ENCODE assay signal across 1 cellular context in the genomic region with DNA sequence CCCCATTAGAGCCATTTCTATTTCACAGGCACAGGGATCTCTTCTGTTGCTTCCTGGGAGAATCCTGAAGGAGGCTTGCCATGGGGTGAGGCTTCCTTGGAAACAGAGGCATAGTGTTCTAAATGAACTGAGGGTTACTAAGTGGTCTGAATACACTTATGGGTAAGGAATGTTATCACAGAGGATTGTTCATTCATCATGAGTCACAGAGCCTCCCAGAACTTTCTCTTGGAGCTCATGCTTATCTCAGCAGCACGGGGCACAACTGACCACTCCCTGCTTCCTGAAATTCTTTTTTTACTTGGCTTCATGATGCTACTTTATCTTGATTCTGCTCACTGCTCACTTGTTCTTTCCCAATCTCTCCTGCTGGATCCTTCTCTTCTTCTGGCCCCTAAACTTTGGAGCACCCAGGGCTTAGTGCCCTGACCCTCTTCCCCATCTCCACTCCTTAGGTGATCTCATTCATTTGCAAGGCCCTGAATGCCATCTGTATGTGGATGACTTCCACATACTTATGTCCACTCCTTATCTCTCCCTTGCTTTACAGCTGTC.
TF ChIP-seq lines count a peak whose summit lies in the region.

No MANE protein-coding gene starts in this region.

TF ChIP-seq in K562, 482 proteins besides CTCF, POLR2A, EP300 and RAD21 (continued from another document and continues in another):
- no peak for TF ChIP-seq ELK3 (CRISPR knock-in tag; IDR thresholded peaks at IDR 0.05)
- TF ChIP-seq KLF16 (IDR thresholded peaks at IDR 0.05), result peak; percentile 6; the same call in 1 of the 2 replicates
- TF ChIP-seq HMBOX1 (IDR thresholded peaks at IDR 0.05), result peak; percentile 76
- TF ChIP-seq, protein P1, sequence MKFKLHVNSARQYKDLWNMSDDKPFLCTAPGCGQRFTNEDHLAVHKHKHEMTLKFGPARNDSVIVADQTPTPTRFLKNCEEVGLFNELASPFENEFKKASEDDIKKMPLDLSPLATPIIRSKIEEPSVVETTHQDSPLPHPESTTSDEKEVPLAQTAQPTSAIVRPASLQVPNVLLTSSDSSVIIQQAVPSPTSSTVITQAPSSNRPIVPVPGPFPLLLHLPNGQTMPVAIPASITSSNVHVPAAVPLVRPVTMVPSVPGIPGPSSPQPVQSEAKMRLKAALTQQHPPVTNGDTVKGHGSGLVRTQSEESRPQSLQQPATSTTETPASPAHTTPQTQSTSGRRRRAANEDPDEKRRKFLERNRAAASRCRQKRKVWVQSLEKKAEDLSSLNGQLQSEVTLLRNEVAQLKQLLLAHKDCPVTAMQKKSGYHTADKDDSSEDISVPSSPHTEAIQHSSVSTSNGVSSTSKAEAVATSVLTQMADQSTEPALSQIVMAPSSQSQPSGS (CRISPR knock-in tag; IDR thresholded peaks at IDR 0.05), result no peak
- no peak for TF ChIP-seq POLR2G (IDR thresholded peaks at IDR 0.05; ENCODE audit: low read depth, low read length)
- TF ChIP-seq KDM1A (IDR thresholded peaks at IDR 0.05), result peak; percentile 65 to 82
- no peak for TF ChIP-seq ZNF354B (CRISPR knock-in tag; IDR thresholded peaks at IDR 0.05)
- no peak for TF ChIP-seq TCF7 (IDR thresholded peaks at IDR 0.05; ENCODE audit: borderline replicate concordance)
- TF ChIP-seq NEUROD1 (IDR thresholded peaks at IDR 0.05; ENCODE audit: borderline replicate concordance, low read depth, low read length, partially characterized antibody), result peak; percentile 74
- 0 out of 2 replicates have a peak, but pooled peaks have one; percentile 44 for TF ChIP-seq MYC (IDR thresholded peaks at IDR 0.05; ENCODE audit: low read depth, low read length)
- no peak for TF ChIP-seq MYC (CRISPR knock-in tag; IDR thresholded peaks at IDR 0.05; ENCODE audit: borderline replicate concordance, low read depth)
- no peak for TF ChIP-seq MAZ (CRISPR knock-in tag; conservative IDR thresholded peaks at IDR 0.05 in 1 of 2, IDR thresholded peaks at IDR 0.05 in 1 of 2)
- TF ChIP-seq GABPB2 (CRISPR knock-in tag; conservative IDR thresholded peaks at IDR 0.05), result no peak
- no peak for TF ChIP-seq ZNF143 (CRISPR knock-in tag; IDR thresholded peaks at IDR 0.05)
- TF ChIP-seq MTA3 (IDR thresholded peaks at IDR 0.05; ENCODE audit: borderline replicate concordance), result peak; percentile 82; the same call in 1 of the 2 replicates
- TF ChIP-seq ZNF668 (CRISPR knock-in tag; IDR thresholded peaks at IDR 0.05), result no peak
- no peak for TF ChIP-seq PPARD (CRISPR knock-in tag; IDR thresholded peaks at IDR 0.05)
- no peak for TF ChIP-seq SIN3B (IDR thresholded peaks at IDR 0.05; ENCODE audit: low read depth)
- TF ChIP-seq C11orf30 (IDR thresholded peaks at IDR 0.05; ENCODE audit: low read depth), result no peak
- no peak for TF ChIP-seq TAF15 (IDR thresholded peaks at IDR 0.05; ENCODE audit: low read depth, low read length)
- no peak for TF ChIP-seq GTF2A2 (tag; IDR thresholded peaks at IDR 0.05)
- no peak for TF ChIP-seq RBM39 (optimal IDR thresholded peaks at IDR 0.05; ENCODE audit: low read depth, low read length)
- no peak for TF ChIP-seq KAT7 (CRISPR knock-in tag; IDR thresholded peaks at IDR 0.05; ENCODE audit: borderline replicate concordance)
- no peak for TF ChIP-seq ZBTB7A (IDR thresholded peaks at IDR 0.05; ENCODE audit: borderline replicate concordance, control insufficient read depth, low read depth, low read length)
- peak; percentile 21; the same call in 1 of the 2 replicates for TF ChIP-seq NFE2 (IDR thresholded peaks at IDR 0.05; ENCODE audit: low read depth)
- TF ChIP-seq FIP1L1 (IDR thresholded peaks at IDR 0.05; ENCODE audit: low read depth, low read length, poor library complexity, severe bottlenecking), result no peak
- 0 out of 2 replicates have a peak, but pooled peaks have one; percentile 17 for TF ChIP-seq RAD51 (IDR thresholded peaks at IDR 0.05; ENCODE audit: borderline replicate concordance, low read depth)
- no peak for TF ChIP-seq ZNF431 (CRISPR knock-in tag; IDR thresholded peaks at IDR 0.05)
- TF ChIP-seq ELF2 (CRISPR knock-in tag; IDR thresholded peaks at IDR 0.05), result no peak
- TF ChIP-seq BCOR (IDR thresholded peaks at IDR 0.05), result 0 out of 2 replicates have a peak, but pooled peaks have one; percentile 39
- no peak for TF ChIP-seq ZNF347 (CRISPR knock-in tag; IDR thresholded peaks at IDR 0.05; ENCODE audit: low read depth)
- peak; percentile 89 for TF ChIP-seq PKNOX1 (IDR thresholded peaks at IDR 0.05)
- no peak for TF ChIP-seq ZNF436 (CRISPR knock-in tag; IDR thresholded peaks at IDR 0.05)
- peak; percentile 71 for TF ChIP-seq CBFA2T2 (conservative IDR thresholded peaks at IDR 0.05)
- no peak for TF ChIP-seq HNRNPK (IDR thresholded peaks at IDR 0.05; ENCODE audit: low read depth, low read length, poor library complexity, severe bottlenecking)
- TF ChIP-seq SPI1 (IDR thresholded peaks at IDR 0.05; ENCODE audit: borderline replicate concordance, low read depth, low read length), result no peak
- peak; percentile 84 for TF ChIP-seq HDAC2 (IDR thresholded peaks at IDR 0.05)
- no peak for TF ChIP-seq ZNF79 (CRISPR knock-in tag; IDR thresholded peaks at IDR 0.05; ENCODE audit: low read depth)
- TF ChIP-seq CCNT2 (IDR thresholded peaks at IDR 0.05; ENCODE audit: borderline replicate concordance, extremely low read depth, insufficient read length, low read depth, low read length), result peak; percentile 58
- no peak for TF ChIP-seq PHF21A (IDR thresholded peaks at IDR 0.05; ENCODE audit: borderline replicate concordance, low read depth)
- 0 out of 2 replicates have a peak, but pooled peaks have one; percentile 26 for TF ChIP-seq PBX2 (CRISPR knock-in tag; IDR thresholded peaks at IDR 0.05; ENCODE audit: low read depth)
- peak; percentile 87 for TF ChIP-seq PBX2 (tag; conservative IDR thresholded peaks at IDR 0.05; ENCODE audit: low read depth)
- TF ChIP-seq SRSF9 (IDR thresholded peaks at IDR 0.05; ENCODE audit: borderline replicate concordance, low read depth, low read length), result no peak
- TF ChIP-seq ZNF695 (CRISPR knock-in tag; IDR thresholded peaks at IDR 0.05), result no peak
- no peak for TF ChIP-seq SMC3 (conservative IDR thresholded peaks at IDR 0.05; ENCODE audit: insufficient read depth, low read depth, low read length)
- TF ChIP-seq MXI1 (IDR thresholded peaks at IDR 0.05; ENCODE audit: low read depth, low read length), result no peak
- TF ChIP-seq, protein P2, sequence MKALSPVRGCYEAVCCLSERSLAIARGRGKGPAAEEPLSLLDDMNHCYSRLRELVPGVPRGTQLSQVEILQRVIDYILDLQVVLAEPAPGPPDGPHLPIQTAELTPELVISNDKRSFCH (CRISPR knock-in tag; IDR thresholded peaks at IDR 0.05), result no peak
- TF ChIP-seq, protein P2 (tag; IDR thresholded peaks at IDR 0.05), result no peak
- TF ChIP-seq, protein P3, sequence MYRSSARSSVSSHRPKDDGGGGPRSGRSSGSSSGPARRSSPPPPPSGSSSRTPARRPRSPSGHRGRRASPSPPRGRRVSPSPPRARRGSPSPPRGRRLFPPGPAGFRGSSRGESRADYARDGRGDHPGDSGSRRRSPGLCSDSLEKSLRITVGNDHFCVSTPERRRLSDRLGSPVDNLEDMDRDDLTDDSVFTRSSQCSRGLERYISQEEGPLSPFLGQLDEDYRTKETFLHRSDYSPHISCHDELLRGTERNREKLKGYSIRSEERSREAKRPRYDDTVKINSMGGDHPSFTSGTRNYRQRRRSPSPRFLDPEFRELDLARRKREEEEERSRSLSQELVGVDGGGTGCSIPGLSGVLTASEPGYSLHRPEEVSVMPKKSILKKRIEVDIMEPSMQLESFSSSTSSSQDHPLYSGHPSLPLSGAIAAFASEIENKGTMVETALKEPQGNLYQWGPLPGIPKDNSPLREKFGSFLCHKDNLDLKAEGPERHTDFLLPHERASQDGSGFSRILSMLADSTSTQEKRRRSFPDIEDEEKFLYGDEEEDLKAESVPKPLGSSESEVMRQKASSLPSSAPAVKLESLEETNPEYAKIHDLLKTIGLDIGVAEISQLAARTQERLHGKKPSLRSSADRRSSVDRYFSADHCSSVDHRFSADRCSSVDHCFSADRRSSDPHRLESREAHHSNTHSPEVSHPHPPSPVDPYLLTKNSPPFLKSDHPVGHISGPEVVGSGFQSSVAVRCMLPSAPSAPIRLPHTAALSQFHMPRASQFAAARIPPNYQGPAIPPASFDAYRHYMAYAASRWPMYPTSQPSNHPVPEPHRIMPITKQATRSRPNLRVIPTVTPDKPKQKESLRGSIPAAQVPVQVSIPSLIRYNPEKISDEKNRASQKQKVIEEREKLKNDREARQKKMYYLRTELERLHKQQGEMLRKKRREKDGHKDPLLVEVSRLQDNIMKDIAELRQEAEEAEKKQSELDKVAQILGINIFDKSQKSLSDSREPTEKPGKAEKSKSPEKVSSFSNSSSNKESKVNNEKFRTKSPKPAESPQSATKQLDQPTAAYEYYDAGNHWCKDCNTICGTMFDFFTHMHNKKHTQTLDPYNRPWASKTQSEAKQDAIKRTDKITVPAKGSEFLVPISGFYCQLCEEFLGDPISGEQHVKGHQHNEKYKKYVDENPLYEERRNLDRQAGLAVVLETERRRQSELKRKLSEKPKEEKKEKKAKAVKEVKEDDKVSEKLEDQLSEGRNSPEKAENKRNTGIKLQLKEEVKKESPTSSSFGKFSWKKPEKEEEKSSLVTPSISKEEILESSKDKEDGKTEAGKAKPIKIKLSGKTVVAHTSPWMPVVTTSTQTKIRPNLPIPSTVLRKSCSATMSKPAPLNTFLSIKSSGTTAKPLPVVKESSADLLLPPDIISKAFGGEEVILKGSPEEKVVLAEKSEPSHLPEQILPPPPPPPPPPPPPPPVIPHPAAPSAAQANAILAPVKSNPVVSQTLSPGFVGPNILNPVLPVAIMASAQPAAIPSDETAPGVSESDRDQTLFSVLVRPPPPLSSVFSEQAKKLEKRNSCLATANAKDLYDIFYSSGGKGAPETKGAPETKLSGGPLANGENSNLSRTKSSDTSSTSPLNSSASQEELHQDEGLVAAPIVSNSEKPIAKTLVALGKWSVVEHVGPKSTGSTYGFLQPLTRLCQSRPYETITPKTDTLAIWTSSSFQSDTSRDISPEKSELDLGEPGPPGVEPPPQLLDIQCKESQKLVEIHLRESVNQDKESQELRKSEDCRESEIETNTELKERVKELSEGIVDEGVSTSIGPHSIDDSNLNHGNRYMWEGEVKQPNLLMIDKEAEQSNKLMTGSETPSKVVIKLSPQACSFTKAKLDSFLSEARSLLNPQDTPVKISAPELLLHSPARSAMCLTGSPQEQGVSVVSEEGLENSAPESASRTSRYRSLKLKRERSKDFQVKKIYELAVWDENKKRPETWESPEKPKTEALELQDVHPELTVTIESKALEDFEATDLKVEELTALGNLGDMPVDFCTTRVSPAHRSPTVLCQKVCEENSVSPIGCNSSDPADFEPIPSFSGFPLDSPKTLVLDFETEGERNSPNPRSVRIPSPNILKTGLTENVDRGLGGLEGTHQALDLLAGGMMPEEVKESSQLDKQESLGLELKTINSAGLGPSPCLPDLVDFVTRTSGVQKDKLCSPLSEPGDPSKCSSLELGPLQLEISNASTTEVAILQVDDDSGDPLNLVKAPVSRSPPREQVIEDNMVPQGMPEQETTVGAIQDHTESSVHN (IDR thresholded peaks at IDR 0.05; ENCODE audit: borderline replicate concordance in 1 of 2, low read depth in 1 of 2), result peak in 1 of 2 experiments; percentile 39; a peak in 1 of 4 replicates
- TF ChIP-seq PHB (CRISPR knock-in tag; IDR thresholded peaks at IDR 0.05), result no peak
- TF ChIP-seq NCOR1 (IDR thresholded peaks at IDR 0.05), result peak; percentile 38; the same call in 1 of the 2 replicates
- 0 out of 2 replicates have a peak, but pooled peaks have one; percentile 59 for TF ChIP-seq TRIM28 (IDR thresholded peaks at IDR 0.05)
- peak; percentile 62 for TF ChIP-seq FOS (IDR thresholded peaks at IDR 0.05; ENCODE audit: extremely low read depth, insufficient read length)
